Comparison of ENCODE assay signal across 16 cellular contexts in the genomic region with DNA sequence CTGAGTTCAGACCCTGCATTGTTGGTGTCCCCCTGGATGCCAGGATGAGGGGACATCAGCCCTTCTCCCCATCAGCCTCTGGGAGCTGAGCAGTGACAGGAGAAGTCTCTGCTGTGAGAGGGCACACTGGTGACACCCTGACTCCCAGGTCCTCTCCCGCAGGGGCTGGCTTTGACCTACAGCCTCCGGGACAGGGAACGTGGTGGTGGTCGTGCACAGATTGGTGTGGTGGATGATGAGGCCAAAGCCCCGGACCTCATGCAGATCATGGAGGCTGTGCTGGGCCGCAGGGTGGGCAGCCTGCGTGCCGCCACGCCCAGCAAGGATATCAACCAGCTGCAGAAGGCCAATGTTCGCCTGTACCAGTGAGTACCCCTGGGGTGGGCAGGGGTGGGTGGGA. TPM values are rescaled to one million over a fixed set of nuclear protein-coding genes. Genes with fewer than 3 reads are reported as not detected.
A peak's percentile ranks its signal among the peaks of the same experiment; 100 is the strongest.
DNase-seq lines count a peak whose midpoint lies in the region; ATAC-seq and TF ChIP-seq lines count a peak whose summit lies in the region.
"Had no signal": no experiment of that assay in that cellular context is flagged by ENCODE, and none has a peak within 500 bp of the region (broad histone marks: within the 10 kb centered on the region; RNA-seq: fewer than 3 reads in every experiment).

No MANE protein-coding gene starts in this region.

- CTCF ChIA-PET in activated naive CD4-positive, alpha-beta T cell treated with anti-CD3 and anti-CD28 coated beads for 36 hours (lab: Charles Lee): interaction anchor here (0.6 to 1.9 kb wide), 17 partner anchors 11 to 662 kb away, joined by 3 to 18 read pairs (median 3); a partner anchor contains a TSS
- CTCF ChIA-PET in RWPE1 (lab: Yijun Ruan, JAX): interaction anchor here (0.5 to 1.1 kb wide), 4 partner anchors 15 to 726 kb away, joined by 3 to 7 read pairs (median 3); no protein-coding TSS in a partner anchor

- ATAC-seq in left colon: no peak
- no peak for ATAC-seq in SK-N-SH treated with all-trans-retinoic acid at 6 μM for 48 hours

- DNase-seq in activated naive CD4-positive, alpha-beta T cell treated with anti-CD3 and anti-CD28 coated beads, Interleukin-2, amount 50 U/mL, for 16 hours: peak; percentile 8
- DNase-seq in activated naive CD4-positive, alpha-beta T cell treated with anti-CD3 and anti-CD28 coated beads for 36 hours: no peak
- DNase-seq in RWPE1 (ENCODE audit: low spot score): no peak
- DNase-seq in left colon: peak; percentile 21 to 36
- DNase-seq in sigmoid colon: peak; percentile 66
- no peak for DNase-seq in activated T-helper 1 cell treated with anti-CD3 and anti-CD28 coated beads, Interleukin-12 subunit alpha, Interleukin-12 subunit beta, Interleukin-2, Interleukin-4 antibody, amounts not matched to agents 30 ng/mL and 10 ng/mL and 1 ng/mL, durations not matched to agents 14 hours and 24 hours and 36 hours (ENCODE audit: low spot score)
- no peak for DNase-seq in activated CD4-positive, CD25-positive, alpha-beta regulatory T cell treated with anti-CD3 and anti-CD28 coated beads, Interleukin-2, amount 50 U/mL, for 72 hours
- DNase-seq: esophagus squamous epithelium had no signal

- WGBS in sigmoid colon, 2 donors: 88 to 92% methylated on average over 10 of the region's 10 CpGs

- intact Hi-C loops in activated naive CD4-positive, alpha-beta T cell treated with anti-CD3 and anti-CD28 coated beads for 36 hours (cut with micrococcal nuclease): loop anchor here (1.0 kb wide), 2 partner anchors 23 to 42 kb away; a partner anchor contains a TSS
- intact Hi-C loops in left colon (cut with DNase I, micrococcal nuclease): no loop called here
- intact Hi-C loops in sigmoid colon (cut with DNase I): no loop called here
- intact Hi-C loops in activated T-helper 1 cell treated with anti-CD3 and anti-CD28 coated beads, Interleukin-12 subunit alpha, Interleukin-12 subunit beta, Interleukin-2, Interleukin-4 antibody, amounts not matched to agents 30 ng/mL and 10 ng/mL and 1 ng/mL, durations not matched to agents 14 hours and 24 hours and 36 hours (cut with micrococcal nuclease): loop anchor here (1.0 kb wide), 1 partner anchor 23 kb away; no protein-coding TSS in a partner anchor

- no peak for TF ChIP-seq POLR2A in sigmoid colon (IDR thresholded peaks at IDR 0.05)

- no peaks in the 10 kb centered on the region for H3K27me3 ChIP-seq in sigmoid colon
- H3K27me3 ChIP-seq: esophagus squamous epithelium had no signal

- H3K27ac ChIP-seq in RWPE1 (peak overlapping the region; percentile 74), sigmoid colon (peak overlapping the region; percentile 24 to 90 (median 56))
- H3K27ac ChIP-seq: GM23248 had no signal

- H3K36me3 ChIP-seq in sigmoid colon: peaks cover 0 to 12% (median 0%) of the 10 kb centered on the region in 4 donors

- no peaks in the 10 kb centered on the region for H3K27me3 Mint-ChIP-seq in activated naive CD4-positive, alpha-beta T cell treated with anti-CD3 and anti-CD28 coated beads for 36 hours (ENCODE audit: low read depth)
- no peaks in the 10 kb centered on the region for H3K27me3 Mint-ChIP-seq in activated T-helper 1 cell treated with anti-CD3 and anti-CD28 coated beads, Interleukin-12 subunit alpha, Interleukin-12 subunit beta, Interleukin-2, Interleukin-4 antibody, amounts not matched to agents 30 ng/mL and 10 ng/mL and 1 ng/mL, durations not matched to agents 14 hours and 24 hours and 36 hours (ENCODE audit: insufficient read depth)

- no peaks in the 10 kb centered on the region for H3K9me3 Mint-ChIP-seq in activated naive CD4-positive, alpha-beta T cell treated with anti-CD3 and anti-CD28 coated beads for 36 hours
- no peaks in the 10 kb centered on the region for H3K9me3 Mint-ChIP-seq in activated T-helper 1 cell treated with anti-CD3 and anti-CD28 coated beads, Interleukin-12 subunit alpha, Interleukin-12 subunit beta, Interleukin-2, Interleukin-4 antibody, amounts not matched to agents 30 ng/mL and 10 ng/mL and 1 ng/mL, durations not matched to agents 14 hours and 24 hours and 36 hours
- H3K9me3 Mint-ChIP-seq: activated T-cell treated with anti-CD3 and anti-CD28 coated beads, Interleukin-2, amount 50 U/mL, for 4 hours; nephron progenitor cell had no signal

- no peak for TF ChIP-seq EP300 in sigmoid colon (IDR thresholded peaks at IDR 0.05)

- no peak overlapping the region for H3K4me3 Mint-ChIP-seq in activated naive CD4-positive, alpha-beta T cell treated with anti-CD3 and anti-CD28 coated beads for 36 hours
- H3K4me3 Mint-ChIP-seq in activated T-helper 1 cell treated with anti-CD3 and anti-CD28 coated beads, Interleukin-12 subunit alpha, Interleukin-12 subunit beta, Interleukin-2, Interleukin-4 antibody, amounts not matched to agents 30 ng/mL and 10 ng/mL and 1 ng/mL, durations not matched to agents 14 hours and 24 hours and 36 hours: no peak overlapping the region
- H3K4me3 Mint-ChIP-seq: nephron progenitor cell had no signal

- H3K4me1 Mint-ChIP-seq in activated naive CD4-positive, alpha-beta T cell treated with anti-CD3 and anti-CD28 coated beads for 36 hours (ENCODE audit: low read depth): peaks cover 48% of the 10 kb centered on the region
- H3K4me1 Mint-ChIP-seq in activated T-helper 1 cell treated with anti-CD3 and anti-CD28 coated beads, Interleukin-12 subunit alpha, Interleukin-12 subunit beta, Interleukin-2, Interleukin-4 antibody, amounts not matched to agents 30 ng/mL and 10 ng/mL and 1 ng/mL, durations not matched to agents 14 hours and 24 hours and 36 hours (ENCODE audit: low read depth): peaks cover 61% of the 10 kb centered on the region

- POLR2A ChIA-PET in RWPE1 (lab: Yijun Ruan, JAX; ENCODE audit: low non-redundant PET): no interaction called here

- H3K36me3 Mint-ChIP-seq in activated naive CD4-positive, alpha-beta T cell treated with anti-CD3 and anti-CD28 coated beads for 36 hours (ENCODE audit: low read depth): peaks cover 29% of the 10 kb centered on the region
- H3K36me3 Mint-ChIP-seq in activated T-helper 1 cell treated with anti-CD3 and anti-CD28 coated beads, Interleukin-12 subunit alpha, Interleukin-12 subunit beta, Interleukin-2, Interleukin-4 antibody, amounts not matched to agents 30 ng/mL and 10 ng/mL and 1 ng/mL, durations not matched to agents 14 hours and 24 hours and 36 hours (ENCODE audit: low read depth): peaks cover 15% of the 10 kb centered on the region

- H3K9me3 ChIP-seq in sigmoid colon: no peaks in the 10 kb centered on the region
- H3K9me3 ChIP-seq: esophagus squamous epithelium, SK-N-SH had no signal

- peaks cover 0 to 40% (median 28%) of the 10 kb centered on the region in 4 donors for H3K4me1 ChIP-seq in sigmoid colon

- H3K4me3 ChIP-seq in sigmoid colon: no peak overlapping the region
- H3K4me3 ChIP-seq: esophagus squamous epithelium, GM23248 had no signal

- TF ChIP-seq CTCF in RWPE1 (conservative IDR thresholded peaks at IDR 0.05; ENCODE audit: low read depth) (no peak), sigmoid colon (IDR thresholded peaks at IDR 0.05) (no peak)

- H3K27ac Mint-ChIP-seq in activated naive CD4-positive, alpha-beta T cell treated with anti-CD3 and anti-CD28 coated beads for 36 hours: no peak overlapping the region
- H3K27ac Mint-ChIP-seq in activated T-helper 1 cell treated with anti-CD3 and anti-CD28 coated beads, Interleukin-12 subunit alpha, Interleukin-12 subunit beta, Interleukin-2, Interleukin-4 antibody, amounts not matched to agents 30 ng/mL and 10 ng/mL and 1 ng/mL, durations not matched to agents 14 hours and 24 hours and 36 hours: no peak overlapping the region
- H3K27ac Mint-ChIP-seq: nephron progenitor cell had no signal

TF ChIP-seq in SK-N-SH treated with all-trans-retinoic acid at 6 μM for 48 hours, 23 proteins besides CTCF, POLR2A, EP300 and RAD21 (continues in another document):
- TF ChIP-seq TOX (CRISPR knock-in tag; IDR thresholded peaks at IDR 0.05; ENCODE audit: borderline replicate concordance) (no peak), SNAI2 (CRISPR knock-in tag; IDR thresholded peaks at IDR 0.05) (no peak)

RNA-seq across cellular contexts. Expression of a gene that starts 6.7 kb away (rescaled TPM):
- 10 to 100 TPM; 13.7 to 14.2 TPM for total RNA-seq in activated naive CD4-positive, alpha-beta T cell treated with anti-CD3 and anti-CD28 coated beads for 36 hours
- total RNA-seq in left colon (100 to 1,000 TPM; 174 to 184 TPM), sigmoid colon (1 to 10 TPM; 5.3 to 8.3 (median 6.6) TPM)
- polyA plus RNA-seq in sigmoid colon: 100 to 1,000 TPM in 1 of 3 donors, 10 to 100 TPM in 2; 81.7 to 175 (median 97.0) TPM
- total RNA-seq in activated T-helper 1 cell treated with anti-CD3 and anti-CD28 coated beads, Interleukin-12 subunit alpha, Interleukin-12 subunit beta, Interleukin-2, Interleukin-4 antibody, amounts not matched to agents 30 ng/mL and 10 ng/mL and 1 ng/mL, durations not matched to agents 14 hours and 24 hours and 36 hours: 11.6 and 13.4 TPM in 2 replicates

RNA-seq across cellular contexts. Expression of a gene that starts 32.1 kb away (rescaled TPM):
- 10 to 100 TPM; 10.6 to 10.8 TPM for total RNA-seq in activated naive CD4-positive, alpha-beta T cell treated with anti-CD3 and anti-CD28 coated beads for 36 hours
- total RNA-seq in left colon (100 to 1,000 TPM in 1 of 2 donors, 10 to 100 TPM in 1; 80.2 to 114 TPM), sigmoid colon (10 to 100 TPM; 10.3 to 22.7 (median 14.2) TPM)
- 100 to 1,000 TPM in 1 of 3 donors, 10 to 100 TPM in 2; 29.0 to 139 (median 85.9) TPM for polyA plus RNA-seq in sigmoid colon
- total RNA-seq in activated T-helper 1 cell treated with anti-CD3 and anti-CD28 coated beads, Interleukin-12 subunit alpha, Interleukin-12 subunit beta, Interleukin-2, Interleukin-4 antibody, amounts not matched to agents 30 ng/mL and 10 ng/mL and 1 ng/mL, durations not matched to agents 14 hours and 24 hours and 36 hours: 3.9 and 4.3 TPM in 2 replicates

RNA-seq across cellular contexts. Expression of a gene that starts 41.7 kb away (rescaled TPM):
- total RNA-seq in activated naive CD4-positive, alpha-beta T cell treated with anti-CD3 and anti-CD28 coated beads for 36 hours: under 1 TPM; 0.17 to 0.19 TPM
- 1 to 10 TPM; 1.5 to 2.1 TPM for total RNA-seq in left colon
- total RNA-seq in sigmoid colon: under 1 TPM; 0.16 to 0.41 (median 0.32) TPM
- under 1 TPM; 0.42 to 0.60 (median 0.46) TPM for polyA plus RNA-seq in sigmoid colon
- total RNA-seq in activated T-helper 1 cell treated with anti-CD3 and anti-CD28 coated beads, Interleukin-12 subunit alpha, Interleukin-12 subunit beta, Interleukin-2, Interleukin-4 antibody, amounts not matched to agents 30 ng/mL and 10 ng/mL and 1 ng/mL, durations not matched to agents 14 hours and 24 hours and 36 hours: 0.10 and 0.12 TPM in 2 replicates
- total RNA-seq: A673, glomerular endothelial cell, GM23248, lung microvascular endothelial cell had no signal

Comparison
In these comparisons a context has a peak if more than half of its experiments do, and no peak if none do; other contexts are left out.
1. DNase-seq: peak in activated naive CD4-positive, alpha-beta T cell treated with anti-CD3 and anti-CD28 coated beads, Interleukin-2, amount 50 U/mL, for 16 hours (single experiment), left colon (2 of 2) and sigmoid colon (single experiment); none in activated naive CD4-positive, alpha-beta T cell treated with anti-CD3 and anti-CD28 coated beads for 36 hours (single experiment), RWPE1 (single experiment), activated T-helper 1 cell treated with anti-CD3 and anti-CD28 coated beads, Interleukin-12 subunit alpha, Interleukin-12 subunit beta, Interleukin-2, Interleukin-4 antibody, amounts not matched to agents 30 ng/mL and 10 ng/mL and 1 ng/mL, durations not matched to agents 14 hours and 24 hours and 36 hours (single experiment) and activated CD4-positive, CD25-positive, alpha-beta regulatory T cell treated with anti-CD3 and anti-CD28 coated beads, Interleukin-2, amount 50 U/mL, for 72 hours (single experiment).
2. RNA of a gene that starts 6.7 kb away (total RNA-seq): 174 to 184 TPM in left colon; 13.7 to 14.2 TPM in activated naive CD4-positive, alpha-beta T cell treated with anti-CD3 and anti-CD28 coated beads for 36 hours, 11.6 to 13.4 TPM in activated T-helper 1 cell treated with anti-CD3 and anti-CD28 coated beads, Interleukin-12 subunit alpha, Interleukin-12 subunit beta, Interleukin-2, Interleukin-4 antibody, amounts not matched to agents 30 ng/mL and 10 ng/mL and 1 ng/mL, durations not matched to agents 14 hours and 24 hours and 36 hours and 5.3 to 8.3 TPM in sigmoid colon; every median in the first group is over 10 times any median in the second.
3. intact Hi-C loops: an anchor here in activated naive CD4-positive, alpha-beta T cell treated with anti-CD3 and anti-CD28 coated beads for 36 hours (1.0 kb wide) and activated T-helper 1 cell treated with anti-CD3 and anti-CD28 coated beads, Interleukin-12 subunit alpha, Interleukin-12 subunit beta, Interleukin-2, Interleukin-4 antibody, amounts not matched to agents 30 ng/mL and 10 ng/mL and 1 ng/mL, durations not matched to agents 14 hours and 24 hours and 36 hours (1.0 kb wide); none called in left colon and sigmoid colon.